11 cellular contexts compared by ENCODE assay signal in the genomic region with DNA sequence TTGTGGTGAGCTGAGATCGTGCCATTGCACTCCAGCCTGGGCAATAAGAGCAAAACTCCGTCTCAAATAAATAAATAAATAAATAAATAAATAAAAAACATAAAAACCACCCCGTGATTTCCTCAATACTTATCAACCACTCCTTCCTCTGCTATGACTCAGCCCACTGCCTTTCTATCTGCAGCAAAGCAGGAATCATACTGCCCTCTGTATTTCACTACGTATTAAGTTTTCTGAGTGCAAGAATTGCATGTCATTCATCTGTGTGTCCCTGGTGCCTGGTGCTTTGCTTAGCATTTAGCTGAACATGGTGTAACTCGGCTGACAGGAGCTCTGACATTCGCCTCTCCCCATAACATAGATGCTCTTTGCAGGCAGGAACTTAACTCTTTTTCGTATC.
"Had no signal": no experiment of that assay in that cellular context is flagged by ENCODE, and none has a peak within 500 bp of the region (broad histone marks: within the 10 kb centered on the region; RNA-seq: fewer than 3 reads in every experiment).

No MANE protein-coding gene starts in this region.

- DNase-seq: activated CD4-positive, alpha-beta T cell treated with anti-CD3 and anti-CD28 coated beads, Interleukin-2, amount 10 ng/mL, durations not matched to agents 24 days and 14 days; activated naive CD4-positive, alpha-beta T cell treated with anti-CD3 and anti-CD28 coated beads, Interleukin-2, amount 10 ng/mL, durations not matched to agents 7 days and 5 days; activated T-cell treated with anti-CD3 and anti-CD28 coated beads for 4 hours; gastrocnemius medialis; heart right ventricle; left ventricle myocardium superior; retina; thyroid gland had no signal

- H3K4me3 ChIP-seq: gastrocnemius medialis, heart right ventricle, skin epidermis, thyroid gland had no signal

- ATAC-seq: activated T-helper 17 cell treated with anti-CD3 and anti-CD28 coated beads, Interleukin-2, amount 50 U/mL, for 72 hours; gastrocnemius medialis; heart right ventricle; left ventricle myocardium superior; WTC11 had no signal
